In genomic region chr17:32461853-32462617, GRCh38 we compare ENCODE assay signal across 8 cellular contexts. TPM values are rescaled to one million over a fixed set of nuclear protein-coding genes. Genes with fewer than 3 reads are reported as not detected.
DNase-seq lines count a peak whose midpoint lies in the region; ATAC-seq and TF ChIP-seq lines count a peak whose summit lies in the region.

No MANE protein-coding gene starts in this region.

- no peak overlapping the region for H2BK120ac ChIP-seq in H9 (ENCODE audit: low read depth, low read length, poor library complexity, severe bottlenecking)

- peak; percentile 38 for DNase-seq in AG08395 (ENCODE audit: low spot score)
- DNase-seq in H9, result peak; percentile 66
- DNase-seq in NCI-H82 treated with DMSO at 0.1 percent for 48 hours (lab: John Stamatoyannopoulos, UW; ENCODE audit: unreplicated experiment), result peak; percentile 31
- peak; percentile 67 for DNase-seq in activated CD8-positive, alpha-beta memory T cell treated with anti-CD3 and anti-CD28 coated beads, Interleukin-2, amount 50 U/mL, for 4 hours
- no peak for DNase-seq in esophagus muscularis mucosa (ENCODE audit: extremely low spot score)
- peak; percentile 63 for DNase-seq in neural crest cell (ENCODE audit: low read depth, low spot score)
- DNase-seq in vagina (ENCODE audit: extremely low spot score in 2 of 2), result no peak

- H4K8ac ChIP-seq in H9 (replicated peaks; ENCODE audit: insufficient read length, low read depth, low read length), result no peak overlapping the region

- H3K27ac ChIP-seq in H9 (ENCODE audit: insufficient read length, low read depth, low read length), result no peak overlapping the region
- no peak overlapping the region for H3K27ac ChIP-seq in esophagus muscularis mucosa (replicated peaks in 1 of 4)
- no peak overlapping the region for H3K27ac ChIP-seq in vagina

- no peak overlapping the region for H2AFZ ChIP-seq in H9 (ENCODE audit: low read length)

- H3K36me3 ChIP-seq in esophagus muscularis mucosa (peaks cover 55 to 94% (median 86%) of the 10 kb centered on the region in 4 donors), vagina (peaks cover 0 to 61% of the 10 kb centered on the region in 2 donors)

- H2BK12ac ChIP-seq in H9 (ENCODE audit: insufficient read length, low read depth, low read length), result no peak overlapping the region

- H3K14ac ChIP-seq in H9 (ENCODE audit: insufficient read depth, low read length), result no peak overlapping the region

- H3K36me3 Mint-ChIP-seq in H9 (ENCODE audit: insufficient read depth in 1 of 3, low read depth in 3 of 3) (peaks cover 47 to 86% (median 60%) of the 10 kb centered on the region in 3 experiments), neural crest cell (ENCODE audit: low read depth) (peaks cover 19% of the 10 kb centered on the region)

- no peak overlapping the region for H3K4me2 ChIP-seq in H9 (ENCODE audit: insufficient read depth, insufficient read length, low read length)

- H3K4ac ChIP-seq in H9 (ENCODE audit: low read depth, low read length), result no peak overlapping the region

- H3K27me3 ChIP-seq in H9 (ENCODE audit: insufficient read depth, low read length) (no peaks in the 10 kb centered on the region), esophagus muscularis mucosa (no peaks in the 10 kb centered on the region), vagina (no peaks in the 10 kb centered on the region)

- H3K9me3 Mint-ChIP-seq in H9 (no peaks in the 10 kb centered on the region; a peak in 1 of 5 replicates), neural crest cell (no peaks in the 10 kb centered on the region)

- peaks cover 3% of the 10 kb centered on the region for H3K79me1 ChIP-seq in H9 (ENCODE audit: insufficient read depth, low read depth, low read length, poor library complexity, severe bottlenecking)

- no peak overlapping the region for H3K9ac ChIP-seq in H9 (ENCODE audit: extremely low read depth, insufficient read length, low read length)

- peak overlapping the region in 1 of 3 experiments; percentile 65; a peak in 2 of 7 replicates for H3K27ac Mint-ChIP-seq in H9
- no peak overlapping the region for H3K27ac Mint-ChIP-seq in neural crest cell (ENCODE audit: unreplicated experiment)

- H4K5ac ChIP-seq in H9 (ENCODE audit: insufficient read length, low read depth, low read length), result no peak overlapping the region

- no peak overlapping the region for H3K56ac ChIP-seq in H9 (ENCODE audit: insufficient read length, low read depth, low read length)

- no peaks in the 10 kb centered on the region for H3K23me2 ChIP-seq in H9 (ENCODE audit: insufficient read length, low read depth, low read length, poor library complexity, severe bottlenecking)

- H3K4me3 Mint-ChIP-seq in H9 (no peak overlapping the region), neural crest cell (no peak overlapping the region)

- H2BK15ac ChIP-seq in H9 (ENCODE audit: low read depth, low read length), result no peak overlapping the region

- no peak overlapping the region for H3K4me3 ChIP-seq in esophagus muscularis mucosa
- H3K4me3 ChIP-seq in vagina, result no peak overlapping the region

- no peaks in the 10 kb centered on the region for H4K20me1 ChIP-seq in H9 (ENCODE audit: control insufficient read depth, insufficient read depth, insufficient read length)

- H3T11ph ChIP-seq in H9 (ENCODE audit: low read length), result no peak overlapping the region

- no peak overlapping the region for H2BK5ac ChIP-seq in H9 (ENCODE audit: insufficient read length, low read length)

- no peak for TF ChIP-seq EP300 in esophagus muscularis mucosa (IDR thresholded peaks at IDR 0.05)

- no peak overlapping the region for H2BK20ac ChIP-seq in H9 (ENCODE audit: low read depth, low read length, poor library complexity, severe bottlenecking)

- H3K23ac ChIP-seq in H9 (ENCODE audit: insufficient read length, low read depth, low read length), result no peak overlapping the region

- no peak overlapping the region for H4K91ac ChIP-seq in H9 (ENCODE audit: insufficient read length, low read depth, low read length)

- peak; percentile 77 for TF ChIP-seq CTCF in H9 (conservative IDR thresholded peaks at IDR 0.05)
- peak; percentile 29 to 53 (median 34) for TF ChIP-seq CTCF in esophagus muscularis mucosa (IDR thresholded peaks at IDR 0.05)
- peak; percentile 73 for TF ChIP-seq CTCF in neural crest cell (conservative IDR thresholded peaks at IDR 0.05)
- TF ChIP-seq CTCF in vagina (IDR thresholded peaks at IDR 0.05), result peak in 2 of 3 experiments; percentile 2 to 23

- H3K9me3 ChIP-seq in H9 (ENCODE audit: control insufficient read depth, low read depth, low read length) (no peaks in the 10 kb centered on the region), esophagus muscularis mucosa (no peaks in the 10 kb centered on the region), vagina (no peaks in the 10 kb centered on the region)

- H3K4me1 Mint-ChIP-seq in H9 (peaks cover 0 to 3% of the 10 kb centered on the region in 2 experiments; a peak in 1 of 4 replicates), neural crest cell (no peaks in the 10 kb centered on the region)

- no CpG with 5 or more reads among the region's 1 CpG for WGBS in H9 (ENCODE audit: extremely low coverage, insufficient read length, low lambda C conversion rate)
- 48% methylated on average over 1 of the region's 1 CpG for WGBS in esophagus muscularis mucosa

- no peak overlapping the region for H2AK5ac ChIP-seq in H9 (ENCODE audit: insufficient read length, low read length)

- intact Hi-C loops in esophagus muscularis mucosa (cut with DNase I), result no loop called here
- intact Hi-C loops in vagina (cut with DNase I), result no loop called here

- no peak for ATAC-seq in HG03469 (IDR thresholded peaks at IDR 0.05; ENCODE audit: unreplicated experiment)

- H3K4me1 ChIP-seq in H9 (ENCODE audit: insufficient read depth, low read length) (no peaks in the 10 kb centered on the region), esophagus muscularis mucosa (peaks cover 0 to 3% (median 0%) of the 10 kb centered on the region in 4 donors), vagina (no peaks in the 10 kb centered on the region)

- H3K27me3 Mint-ChIP-seq in H9 (ENCODE audit: low read depth), result no peaks in the 10 kb centered on the region
- H3K27me3 Mint-ChIP-seq in neural crest cell (ENCODE audit: low read depth), result no peaks in the 10 kb centered on the region

- H3K79me2 ChIP-seq in H9 (ENCODE audit: insufficient read depth, low read length), result peaks cover 4% of the 10 kb centered on the region; the same call in 1 of the 2 replicates

- TF ChIP-seq POLR2A in esophagus muscularis mucosa (IDR thresholded peaks at IDR 0.05; ENCODE audit: low read depth), result no peak
- TF ChIP-seq POLR2A in vagina (IDR thresholded peaks at IDR 0.05), result no peak

- no peak overlapping the region for H3K18ac ChIP-seq in H9 (ENCODE audit: insufficient read length, low read depth, low read length)

RNA-seq across cellular contexts. Expression of gene PSMD11, which starts 17.7 kb away (rescaled TPM):
- total RNA-seq in H9 (2021) (169 and 175 TPM in 2 replicates), esophagus muscularis mucosa (10 to 100 TPM; 39.9 to 70.2 (median 64.7) TPM), neural crest cell (139 and 156 TPM in 2 replicates), vagina (46.9 TPM)

RNA-seq across cellular contexts. Expression of gene CDK5R1, which starts 24.8 kb away (rescaled TPM):
- total RNA-seq in H9 (2021) (10.4 and 11.4 TPM in 2 replicates), esophagus muscularis mucosa (1 to 10 TPM in 1 of 4 donors, under 1 TPM in 3; 0.33 to 1.2 (median 0.64) TPM), neural crest cell (33.6 and 34.1 TPM in 2 replicates), vagina (4.9 TPM)

Comparison
In these comparisons a context has a peak if more than half of its experiments do, and no peak if none do; other contexts are left out.
1. DNase-seq: peak in AG08395 (single experiment), H9 (single experiment), NCI-H82 treated with DMSO at 0.1 percent for 48 hours (single experiment), activated CD8-positive, alpha-beta memory T cell treated with anti-CD3 and anti-CD28 coated beads, Interleukin-2, amount 50 U/mL, for 4 hours (single experiment) and neural crest cell (single experiment); none in esophagus muscularis mucosa (single experiment) and vagina (0 of 2).
2. CTCF ChIP-seq: peak in every context shown above with its lines; median percentile 77 in H9; 73 in neural crest cell; 34 in esophagus muscularis mucosa; 12 in vagina.